8 cellular contexts compared by ENCODE assay signal in the genomic region with DNA sequence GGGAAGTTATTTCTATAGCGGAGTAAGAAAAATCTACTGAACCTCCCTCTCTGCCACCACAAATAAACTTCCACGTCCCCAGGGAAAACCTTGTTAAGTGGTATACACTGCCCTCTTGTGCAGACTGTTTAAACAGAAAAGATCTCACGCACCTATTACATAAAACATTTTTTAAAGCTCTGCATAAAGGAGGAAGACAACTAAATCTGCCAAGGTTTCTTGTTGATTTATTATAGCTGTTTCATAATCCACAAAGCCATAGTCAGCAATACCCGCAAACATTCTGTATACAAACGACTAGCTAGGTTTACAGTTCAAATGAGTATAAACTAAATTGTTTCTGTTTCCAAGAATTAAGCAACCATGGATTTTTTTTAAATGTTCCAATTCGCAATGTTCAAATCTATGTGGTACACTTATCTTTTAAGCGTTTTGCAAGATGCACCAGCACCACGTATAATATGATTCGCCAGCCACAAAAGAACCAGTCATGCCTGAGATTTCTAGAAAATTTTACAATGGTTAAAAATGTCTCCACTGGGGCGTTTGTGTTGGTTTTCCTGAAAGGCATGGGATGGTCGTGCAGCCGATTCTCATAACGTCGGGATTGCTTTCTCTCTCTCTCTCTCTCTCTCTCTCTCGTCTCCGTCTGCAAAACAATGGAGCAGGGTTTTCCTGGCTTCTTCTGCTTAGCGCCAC.
A peak's percentile ranks its signal among the peaks of the same experiment; 100 is the strongest.
DNase-seq lines count a peak whose midpoint lies in the region; ATAC-seq and TF ChIP-seq lines count a peak whose summit lies in the region.

No MANE protein-coding gene starts in this region.

- no peaks in the 10 kb centered on the region for H3K4me1 Mint-ChIP-seq in CD8-positive, alpha-beta memory T cell
- H3K4me1 Mint-ChIP-seq in T-helper 17 cell = no peaks in the 10 kb centered on the region

- TF ChIP-seq CTCF in cardiac fibroblast (IDR thresholded peaks at IDR 0.05; ENCODE audit: low read depth, low read length) = no peak
- TF ChIP-seq CTCF in GM10248 (IDR thresholded peaks at IDR 0.05; ENCODE audit: control extremely low read depth, extremely low read depth, low read depth, missing control alignments) = no peak

- H3K27me3 Mint-ChIP-seq in CD8-positive, alpha-beta memory T cell = peaks cover 11 to 13% of the 10 kb centered on the region in 2 donors
- H3K27me3 Mint-ChIP-seq in T-helper 17 cell = no peaks in the 10 kb centered on the region

- H3K9me3 Mint-ChIP-seq in CD8-positive, alpha-beta memory T cell = no peaks in the 10 kb centered on the region

- H3K36me3 ChIP-seq in CD8-positive, alpha-beta memory T cell (ENCODE audit: insufficient read depth, low read length) = no peaks in the 10 kb centered on the region

- H3K4me3 ChIP-seq in cardiac fibroblast (replicated peaks in 1 of 2; ENCODE audit: low read depth in 2 of 2, low read length in 2 of 2) = no peak overlapping the region
- H3K4me3 ChIP-seq in CD8-positive, alpha-beta memory T cell (ENCODE audit: low read length) = no peak overlapping the region

- POLR2A ChIA-PET in CD8-positive, alpha-beta memory T cell (lab: Charles Lee) = no interaction called here
- POLR2A ChIA-PET in GM10248 (lab: Yijun Ruan, JAX) = no interaction called here

- ATAC-seq in T-helper 17 cell (no peak), GM18907 (IDR thresholded peaks at IDR 0.05; ENCODE audit: unreplicated experiment) (no peak)

- H3K4me3 Mint-ChIP-seq in CD8-positive, alpha-beta memory T cell = no peak overlapping the region
- no peak overlapping the region for H3K4me3 Mint-ChIP-seq in T-helper 17 cell

- no peaks in the 10 kb centered on the region for H3K9me3 ChIP-seq in CD8-positive, alpha-beta memory T cell (ENCODE audit: low read length)
- no peaks in the 10 kb centered on the region for H3K9me3 ChIP-seq in T-helper 17 cell (ENCODE audit: control insufficient read depth, low read length, poor library complexity, severe bottlenecking)

- in situ Hi-C loops in Caki2 (cut with HindIII; ENCODE audit: low pct_unique_long_range_greater_than_20kb, low sequenced_read_pairs) = no loop called here

- peak; percentile 56 for DNase-seq in Caki2 (ENCODE audit: low read depth)
- DNase-seq in NCI-H345 treated with DMSO at 0.1 percent for 48 hours (lab: John Stamatoyannopoulos, UW; ENCODE audit: unreplicated experiment) = peak; percentile 57
- peak; percentile 74 to 82 for DNase-seq in cardiac fibroblast (ENCODE audit: low read depth in 2 of 2)
- DNase-seq in myocyte (ENCODE audit: low read depth) = peak; percentile 82
- DNase-seq in CD8-positive, alpha-beta memory T cell = no peak
- DNase-seq in T-helper 17 cell = no peak
- no peak for DNase-seq in GM10248 (ENCODE audit: extremely low spot score)

- H3K36me3 Mint-ChIP-seq in CD8-positive, alpha-beta memory T cell = no peaks in the 10 kb centered on the region
- H3K36me3 Mint-ChIP-seq in T-helper 17 cell (ENCODE audit: low read depth) = no peaks in the 10 kb centered on the region

- H3K27ac ChIP-seq in CD8-positive, alpha-beta memory T cell (ENCODE audit: low read depth, low read length) = no peak overlapping the region

- H3K27me3 ChIP-seq in CD8-positive, alpha-beta memory T cell (ENCODE audit: insufficient read depth, low read length, poor library complexity, severe bottlenecking) = no peaks in the 10 kb centered on the region

- CTCF ChIA-PET in CD8-positive, alpha-beta memory T cell (lab: Charles Lee) = no interaction called here
- CTCF ChIA-PET in GM10248 (lab: Yijun Ruan, JAX) = no interaction called here

- no peaks in the 10 kb centered on the region for H3K4me1 ChIP-seq in CD8-positive, alpha-beta memory T cell (ENCODE audit: insufficient read depth, low read length)

- no peak overlapping the region for H3K27ac Mint-ChIP-seq in CD8-positive, alpha-beta memory T cell
- H3K27ac Mint-ChIP-seq in T-helper 17 cell = no peak overlapping the region

Comparison
In these comparisons a context has a peak if more than half of its experiments do, and no peak if none do; other contexts are left out.
1. DNase-seq: peak in Caki2 (single experiment), NCI-H345 treated with DMSO at 0.1 percent for 48 hours (single experiment), cardiac fibroblast (2 of 2) and myocyte (single experiment); none in CD8-positive, alpha-beta memory T cell (0 of 5), T-helper 17 cell (0 of 3) and GM10248 (single experiment).